Comparison of ENCODE assay signal across 15 cellular contexts in genomic region chr3:127407026-127407939, GRCh38.
"Had no signal": no experiment of that assay in that cellular context is flagged by ENCODE, and none has a peak within 500 bp of the region (broad histone marks: within the 10 kb centered on the region; RNA-seq: fewer than 3 reads in every experiment).

No MANE protein-coding gene starts in this region.

- H3K4me1 ChIP-seq: gastrocnemius medialis, right lobe of liver, suprapubic skin, upper lobe of right lung had no signal

- H3K9me3 Mint-ChIP-seq: T-helper 2 cell treated with Interferon-gamma antibody and Interleukin-4, amounts not matched to agents 5 μg/mL and 100 μg/mL, for 36 hours had no signal

- H3K36me3 ChIP-seq: gastrocnemius medialis, right lobe of liver, suprapubic skin, upper lobe of right lung had no signal

- H3K4me3 Mint-ChIP-seq: activated naive CD8-positive, alpha-beta T cell; T-helper 2 cell treated with Interferon-gamma antibody and Interleukin-4, amounts not matched to agents 5 μg/mL and 100 μg/mL, for 36 hours had no signal

- H3K4me3 ChIP-seq: gastrocnemius medialis, right lobe of liver, suprapubic skin, upper lobe of right lung had no signal

- H3K9me3 ChIP-seq: gastrocnemius medialis, right lobe of liver, suprapubic skin, upper lobe of right lung had no signal

- H3K27me3 ChIP-seq: gastrocnemius medialis, right lobe of liver, upper lobe of right lung had no signal

- H3K27ac ChIP-seq: gastrocnemius medialis, right lobe of liver, suprapubic skin, upper lobe of right lung had no signal

- DNase-seq: activated CD4-positive, alpha-beta T cell treated with anti-CD3 and anti-CD28 coated beads, Interleukin-2, amount 50 U/mL, for 1 hour; activated gamma-delta T cell; activated T-cell treated with anti-CD3 and anti-CD28 coated beads, Interleukin-2, amount 50 U/mL, for 1 hour; effector CD4-positive, alpha-beta T cell; gastrocnemius medialis; midbrain; nucleus accumbens; stimulated activated CD4-positive, alpha-beta T cell treated with anti-CD3 and anti-CD28 coated beads, Interleukin-12 subunit alpha, Interleukin-12 subunit beta, amount 100 ng/mL, for 4 hours; stimulated activated naive CD4-positive, alpha-beta T cell treated with Interleukin-2 at 50 U/mL for 16 hours had no signal

- H3K36me3 Mint-ChIP-seq: activated naive CD8-positive, alpha-beta T cell had no signal

- H3K27ac Mint-ChIP-seq: activated naive CD8-positive, alpha-beta T cell; progenitor cell of endocrine pancreas; T-helper 2 cell treated with Interferon-gamma antibody and Interleukin-4, amounts not matched to agents 5 μg/mL and 100 μg/mL, for 36 hours had no signal
